Comparison of ENCODE assay signal across 10 cellular contexts in the genomic region with DNA sequence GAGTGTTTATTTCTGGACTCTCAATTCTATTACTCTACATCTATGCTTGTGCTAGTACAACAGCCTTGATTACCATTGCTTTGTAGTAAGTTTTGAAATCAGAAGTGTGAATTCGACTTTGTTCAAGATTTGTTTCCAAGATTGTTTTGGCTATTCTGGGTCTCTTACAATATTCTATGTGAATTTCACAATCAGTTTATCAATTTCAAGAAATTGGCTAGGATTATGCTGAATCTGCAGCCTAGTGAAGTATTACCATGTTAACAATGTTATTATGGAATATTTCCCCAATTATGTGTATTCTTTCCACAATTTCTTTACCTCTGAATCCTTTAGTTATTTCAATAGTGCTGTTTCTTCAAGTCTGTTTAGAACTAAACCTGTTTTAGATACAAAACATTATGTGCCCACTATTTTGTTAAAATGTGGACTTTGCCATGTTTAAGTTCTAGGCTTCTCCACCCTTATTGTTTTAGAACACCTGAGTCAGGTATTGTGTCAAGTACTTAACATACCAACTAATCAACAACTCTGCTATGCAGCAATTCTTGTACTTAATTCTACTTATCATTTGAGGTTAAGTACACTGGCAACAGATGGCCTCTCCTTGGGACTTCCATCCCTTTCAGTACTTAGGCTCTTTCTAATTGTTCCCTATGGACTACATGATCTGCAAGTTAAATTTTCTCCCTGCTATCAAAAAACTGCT. TPM values are rescaled to one million over a fixed set of nuclear protein-coding genes. Genes with fewer than 3 reads are reported as not detected.
DNase-seq lines count a peak whose midpoint lies in the region; ATAC-seq and TF ChIP-seq lines count a peak whose summit lies in the region.
"Had no signal": no experiment of that assay in that cellular context is flagged by ENCODE, and none has a peak within 500 bp of the region (broad histone marks: within the 10 kb centered on the region; RNA-seq: fewer than 3 reads in every experiment).

No MANE protein-coding gene starts in this region.

- H3K36me3 Mint-ChIP-seq in HFFc6 (ENCODE audit: low read depth), result peaks cover 34% of the 10 kb centered on the region
- H3K36me3 Mint-ChIP-seq in mesothelial cell of epicardium, result peaks cover 17% of the 10 kb centered on the region
- H3K36me3 Mint-ChIP-seq in effector memory CD8-positive, alpha-beta T cell (ENCODE audit: insufficient read depth), result peaks cover 62% of the 10 kb centered on the region

- H3K9me3 Mint-ChIP-seq in HFFc6, result no peaks in the 10 kb centered on the region
- H3K9me3 Mint-ChIP-seq in mesothelial cell of epicardium, result no peaks in the 10 kb centered on the region
- H3K9me3 Mint-ChIP-seq in effector memory CD8-positive, alpha-beta T cell, result no peaks in the 10 kb centered on the region
- H3K9me3 Mint-ChIP-seq: T-helper 2 cell treated with Interferon-gamma antibody and Interleukin-4, amounts not matched to agents 5 μg/mL and 100 μg/mL, for 36 hours had no signal

- peaks cover 6% of the 10 kb centered on the region; the same call in 1 of the 2 replicates for H3K4me1 Mint-ChIP-seq in HFFc6 (ENCODE audit: low read depth)
- H3K4me1 Mint-ChIP-seq in mesothelial cell of epicardium, result no peaks in the 10 kb centered on the region
- peaks cover 3 to 8% of the 10 kb centered on the region in 2 donors for H3K4me1 Mint-ChIP-seq in effector memory CD8-positive, alpha-beta T cell (ENCODE audit: low read depth in 2 of 2)

- H3K4me3 Mint-ChIP-seq in HFFc6, result no peak overlapping the region
- no peak overlapping the region for H3K4me3 Mint-ChIP-seq in mesothelial cell of epicardium
- H3K4me3 Mint-ChIP-seq in effector memory CD8-positive, alpha-beta T cell, result no peak overlapping the region
- H3K4me3 Mint-ChIP-seq: T-helper 2 cell treated with Interferon-gamma antibody and Interleukin-4, amounts not matched to agents 5 μg/mL and 100 μg/mL, for 36 hours had no signal

- peak overlapping the region; percentile 29 for H3K27ac Mint-ChIP-seq in HFFc6
- peak overlapping the region; percentile 21 for H3K27ac Mint-ChIP-seq in mesothelial cell of epicardium
- peak overlapping the region in 1 of 2 donors; percentile 73 for H3K27ac Mint-ChIP-seq in effector memory CD8-positive, alpha-beta T cell
- H3K27ac Mint-ChIP-seq: T-helper 2 cell treated with Interferon-gamma antibody and Interleukin-4, amounts not matched to agents 5 μg/mL and 100 μg/mL, for 36 hours had no signal

- H3K27me3 Mint-ChIP-seq in HFFc6 (ENCODE audit: insufficient read depth) (no peaks in the 10 kb centered on the region; the same call in 1 of the 2 replicates), mesothelial cell of epicardium (ENCODE audit: low read depth) (no peaks in the 10 kb centered on the region)
- no peaks in the 10 kb centered on the region for H3K27me3 Mint-ChIP-seq in effector memory CD8-positive, alpha-beta T cell

- peak; percentile 3 for DNase-seq in NCI-H146 (lab: John Stamatoyannopoulos, UW)
- no peak for DNase-seq in NCI-H146 treated with DMSO at 0.1 percent for 48 hours (lab: John Stamatoyannopoulos, UW; ENCODE audit: unreplicated experiment)
- no peak for DNase-seq in HFFc6
- DNase-seq in mesothelial cell of epicardium (ENCODE audit: low spot score in 2 of 2, unreplicated experiment in 2 of 2), result no peak
- DNase-seq in NOMO-1 (lab: John Stamatoyannopoulos, UW; ENCODE audit: unreplicated experiment in 2 of 2), result no peak
- no peak for DNase-seq in COLO668 (lab: John Stamatoyannopoulos, UW; ENCODE audit: unreplicated experiment)
- no peak for DNase-seq in effector memory CD8-positive, alpha-beta T cell
- DNase-seq: NCI-H187 treated with DMSO at 0.1 percent for 48 hours had no signal

- ATAC-seq in SK-N-SH treated with all-trans-retinoic acid at 6 μM for 48 hours, result peak; percentile 11
- no peak for ATAC-seq in effector memory CD8-positive, alpha-beta T cell (replicated peaks)

- TF ChIP-seq CTCF in HFFc6 (IDR thresholded peaks at IDR 0.05), result no peak
- no peak for TF ChIP-seq CTCF in mesothelial cell of epicardium (IDR thresholded peaks at IDR 0.05; ENCODE audit: unreplicated experiment)

TF ChIP-seq in SK-N-SH treated with all-trans-retinoic acid at 6 μM for 48 hours, 23 proteins besides CTCF, POLR2A, EP300 and RAD21:
- TF ChIP-seq CSDC2 (CRISPR knock-in tag; IDR thresholded peaks at IDR 0.05) (no peak), GLIS3 (CRISPR knock-in tag; IDR thresholded peaks at IDR 0.05) (peak; percentile 60; the same call in 1 of the 2 replicates)
- TF ChIP-seq, protein P1, sequence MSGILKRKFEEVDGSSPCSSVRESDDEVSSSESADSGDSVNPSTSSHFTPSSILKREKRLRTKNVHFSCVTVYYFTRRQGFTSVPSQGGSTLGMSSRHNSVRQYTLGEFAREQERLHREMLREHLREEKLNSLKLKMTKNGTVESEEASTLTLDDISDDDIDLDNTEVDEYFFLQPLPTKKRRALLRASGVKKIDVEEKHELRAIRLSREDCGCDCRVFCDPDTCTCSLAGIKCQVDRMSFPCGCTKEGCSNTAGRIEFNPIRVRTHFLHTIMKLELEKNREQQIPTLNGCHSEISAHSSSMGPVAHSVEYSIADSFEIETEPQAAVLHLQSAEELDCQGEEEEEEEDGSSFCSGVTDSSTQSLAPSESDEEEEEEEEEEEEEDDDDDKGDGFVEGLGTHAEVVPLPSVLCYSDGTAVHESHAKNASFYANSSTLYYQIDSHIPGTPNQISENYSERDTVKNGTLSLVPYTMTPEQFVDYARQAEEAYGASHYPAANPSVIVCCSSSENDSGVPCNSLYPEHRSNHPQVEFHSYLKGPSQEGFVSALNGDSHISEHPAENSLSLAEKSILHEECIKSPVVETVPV (CRISPR knock-in tag; IDR thresholded peaks at IDR 0.05), result 0 out of 2 replicates have a peak, but pooled peaks have one; percentile 12

RNA-seq across cellular contexts. Expression of a gene that starts 19.3 kb away (rescaled TPM):
- total RNA-seq in HFFc6 (2021; fragmentation: NEBNext Ultra II Directional; extraction: Animal tissue kit (Norgen Biotek cat#: 25700)), result 100 to 1,000 TPM; 144 to 254 (median 222) TPM
- total RNA-seq in mesothelial cell of epicardium, result 783 to 793 TPM (median 785 TPM) in 3 replicates
